28 cellular contexts compared by ENCODE assay signal in the genomic region with DNA sequence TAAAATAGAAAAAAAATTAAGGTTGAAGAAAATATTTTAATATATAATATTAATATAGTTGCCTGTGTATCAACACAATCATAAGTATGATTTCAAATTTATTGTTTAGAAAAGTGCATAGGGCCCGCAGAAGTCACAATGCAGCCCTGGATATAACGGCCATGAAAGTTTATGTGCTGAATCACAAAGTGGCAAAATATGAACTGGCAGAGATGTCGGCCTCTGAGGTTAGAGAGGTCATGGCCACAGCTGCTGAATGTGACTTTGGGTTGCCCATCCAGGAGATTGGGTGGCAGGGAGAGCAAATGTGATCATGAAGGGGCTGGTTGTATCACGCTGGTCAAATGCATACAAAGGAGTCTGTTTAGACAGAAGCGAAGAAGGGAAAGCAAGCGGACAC.
"Had no signal": no experiment of that assay in that cellular context is flagged by ENCODE, and none has a peak within 500 bp of the region (broad histone marks: within the 10 kb centered on the region; RNA-seq: fewer than 3 reads in every experiment).

No MANE protein-coding gene starts in this region.

- DNase-seq: activated CD4-positive, alpha-beta memory T cell treated with anti-CD3 and anti-CD28 coated beads for 36 hours; activated CD4-positive, alpha-beta T cell treated with anti-CD3 and anti-CD28 coated beads for 36 hours; activated CD4-positive, alpha-beta T cell treated with anti-CD3 and anti-CD28 coated beads, Interleukin-2, amount 10 ng/mL, durations not matched to agents 24 days and 14 days; activated CD4-positive, CD25-positive, alpha-beta regulatory T cell; activated CD4-positive, CD25-positive, alpha-beta regulatory T cell treated with anti-CD3 and anti-CD28 coated beads, Interleukin-2, amount 50 U/mL, for 72 hours; activated CD8-positive, alpha-beta memory T cell treated with anti-CD3 and anti-CD28 coated beads, Interleukin-2, amount 10 ng/mL, durations not matched to agents 7 days and 5 days; activated CD8-positive, alpha-beta memory T cell treated with anti-CD3 and anti-CD28 coated beads, Interleukin-2, amount 50 U/mL, for 4 hours; activated CD8-positive, alpha-beta T cell treated with anti-CD3 and anti-CD28 coated beads, Interleukin-2, amount 10 ng/mL, durations not matched to agents 7 days and 5 days; activated effector memory CD4-positive, alpha-beta T cell treated with anti-CD3 and anti-CD28 coated beads, Interleukin-2, amount 50 U/mL, for 16 hours; activated naive CD4-positive, alpha-beta T cell treated with anti-CD3 and anti-CD28 coated beads for 36 hours; activated naive CD8-positive, alpha-beta T cell treated with anti-CD3 and anti-CD28 coated beads for 36 hours; activated naive CD8-positive, alpha-beta T cell treated with anti-CD3 and anti-CD28 coated beads, Interleukin-2, amount 50 U/mL, for 24 hours; activated T-cell treated with anti-CD3 and anti-CD28 coated beads, Interleukin-2, amount 50 U/mL, for 1 hour; activated T-cell treated with anti-CD3 and anti-CD28 coated beads, Interleukin-2, amount 50 U/mL, for 48 hours; adrenal gland; amygdala; aorta; body of pancreas; caudate nucleus; cortex of kidney; dermis blood vessel endothelial cell; effector CD4-positive, alpha-beta T cell; effector memory CD8-positive, alpha-beta T cell; erythroblast; foreskin keratinocyte; gastrocnemius medialis; glutamatergic neuron; T-helper 2 cell had no signal

- ATAC-seq: activated CD4-positive, alpha-beta T cell treated with anti-CD3 and anti-CD28 coated beads for 36 hours; activated CD8-positive, alpha-beta memory T cell treated with anti-CD3 and anti-CD28 coated beads, Interleukin-2, amount 10 ng/mL, durations not matched to agents 7 days and 5 days; activated CD8-positive, alpha-beta T cell treated with anti-CD3 and anti-CD28 coated beads, Interleukin-2, amount 10 ng/mL, durations not matched to agents 7 days and 5 days; activated naive CD8-positive, alpha-beta T cell treated with anti-CD3 and anti-CD28 coated beads, Interleukin-2, amount 50 U/mL, for 24 hours; body of pancreas; effector memory CD8-positive, alpha-beta T cell; foreskin keratinocyte; gastrocnemius medialis had no signal
